Comparison of ENCODE assay signal across 24 cellular contexts in the genomic region with DNA sequence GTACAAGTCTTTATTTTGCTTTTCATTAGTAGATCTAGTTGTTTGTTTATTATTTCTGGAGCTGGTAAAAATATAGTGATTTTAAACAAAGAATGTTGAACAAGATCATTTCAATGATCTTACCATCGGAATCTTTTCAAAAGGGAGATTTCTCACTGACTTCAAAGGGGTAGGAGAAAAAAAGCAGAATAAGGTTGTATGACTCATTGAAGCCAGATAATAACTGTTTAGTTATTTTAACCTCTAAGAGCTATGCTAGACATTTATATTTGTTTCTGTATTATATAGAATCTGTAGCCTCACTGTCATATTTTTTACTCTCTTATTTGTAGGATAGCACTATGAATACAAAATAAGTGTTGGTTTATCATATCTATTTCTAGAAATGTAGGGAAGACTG. TPM values are rescaled to one million over a fixed set of nuclear protein-coding genes. Genes with fewer than 3 reads are reported as not detected.
A peak's percentile ranks its signal among the peaks of the same experiment; 100 is the strongest.
DNase-seq lines count a peak whose midpoint lies in the region; ATAC-seq, FAIRE-seq and TF ChIP-seq lines count a peak whose summit lies in the region.
"Had no signal": no experiment of that assay in that cellular context is flagged by ENCODE, and none has a peak within 500 bp of the region (broad histone marks: within the 10 kb centered on the region; RNA-seq: fewer than 3 reads in every experiment).

No MANE protein-coding gene starts in this region.

- H3K4me3 ChIP-seq in HL-60 (replicated peaks; ENCODE audit: insufficient read depth, low read length) (no peak overlapping the region), brain microvascular endothelial cell (ENCODE audit: low read depth, low read length) (no peak overlapping the region)
- H3K4me3 ChIP-seq: esophagus muscularis mucosa, GM12878, heart left ventricle, thyroid gland had no signal

- H3K27ac Mint-ChIP-seq in activated T-helper 2 cell treated with anti-CD3 and anti-CD28 coated beads, Interferon-gamma antibody, Interleukin-2, Interleukin-4, amounts not matched to agents 10 μg/mL and 5 μg/mL and 100 μg/mL, durations not matched to agents 14 hours and 24 hours and 36 hours, result peak overlapping the region; percentile 50
- peak overlapping the region; percentile 27 to 96 (median 88) for H3K27ac Mint-ChIP-seq in naive thymus-derived CD8-positive, alpha-beta T cell
- H3K27ac Mint-ChIP-seq: brain had no signal

- no peak for FAIRE-seq in GM12891 (lab: Jason Lieb, UNC)
- FAIRE-seq: GM12878, H54, HTR-8/SVneo had no signal

- no peak for TF ChIP-seq POLR2A in GM12891 (IDR thresholded peaks at IDR 0.05; ENCODE audit: low read depth, low read length)

- intact Hi-C loops in activated T-helper 2 cell treated with anti-CD3 and anti-CD28 coated beads, Interferon-gamma antibody, Interleukin-2, Interleukin-4, amounts not matched to agents 10 μg/mL and 5 μg/mL and 100 μg/mL, durations not matched to agents 14 hours and 24 hours and 36 hours (cut with micrococcal nuclease), result no loop called here

- TF ChIP-seq CTCF in HL-60 (IDR thresholded peaks at IDR 0.05; ENCODE audit: insufficient read depth, low read length) (no peak), brain microvascular endothelial cell (IDR thresholded peaks at IDR 0.05; ENCODE audit: low read depth, low read length, missing control alignments) (no peak)

- DNase-seq in activated CD4-positive, CD25-positive, alpha-beta regulatory T cell treated with anti-CD3 and anti-CD28 coated beads, Interleukin-2, amount 50 U/mL, for 72 hours, result no peak
- DNase-seq in HL-60 (ENCODE audit: low read depth in 1 of 2, low spot score in 1 of 2), result no peak
- DNase-seq in activated T-helper 2 cell treated with anti-CD3 and anti-CD28 coated beads, Interferon-gamma antibody, Interleukin-2, Interleukin-4, amounts not matched to agents 10 μg/mL and 5 μg/mL and 100 μg/mL, durations not matched to agents 14 hours and 24 hours and 36 hours (ENCODE audit: low spot score), result no peak
- no peak for DNase-seq in naive thymus-derived CD8-positive, alpha-beta T cell
- DNase-seq in GM12891 (ENCODE audit: insufficient read length, low spot score), result no peak
- no peak for DNase-seq in brain microvascular endothelial cell
- DNase-seq: COR-L47; dermis blood vessel endothelial cell; heart left ventricle; kidney glomerular epithelial cell; NCI-H2081; NCI-H526 treated with DMSO at 0.1 percent for 48 hours; stimulated activated CD4-positive, alpha-beta T cell treated with anti-CD3 and anti-CD28 coated beads, Interleukin-4, amount 100 ng/mL, for 1 hour; stimulated activated CD8-positive, alpha-beta memory T cell treated with anti-CD3 and anti-CD28 coated beads, Interleukin-4, amount 100 ng/mL, for 48 hours; thyroid gland had no signal

- H3K27ac ChIP-seq in HL-60 (replicated peaks) (peak overlapping the region; percentile 50), brain microvascular endothelial cell (no peak overlapping the region)
- H3K27ac ChIP-seq: thyroid gland had no signal

- no peaks in the 10 kb centered on the region for H3K36me3 ChIP-seq in brain microvascular endothelial cell (replicated peaks)
- H3K36me3 ChIP-seq: esophagus muscularis mucosa, heart left ventricle, thyroid gland had no signal

- in situ Hi-C loops in brain microvascular endothelial cell (cut with HindIII; ENCODE audit: low pct_ligation_motif_present, low sequenced_read_pairs), result no loop called here

- no peak overlapping the region for H3K4me3 Mint-ChIP-seq in activated T-helper 2 cell treated with anti-CD3 and anti-CD28 coated beads, Interferon-gamma antibody, Interleukin-2, Interleukin-4, amounts not matched to agents 10 μg/mL and 5 μg/mL and 100 μg/mL, durations not matched to agents 14 hours and 24 hours and 36 hours (ENCODE audit: low read depth)
- H3K4me3 Mint-ChIP-seq in naive thymus-derived CD8-positive, alpha-beta T cell, result peak overlapping the region in 9 of 10 donors; percentile 30 to 80 (median 62)
- H3K4me3 Mint-ChIP-seq: brain had no signal

- no peaks in the 10 kb centered on the region for H3K27me3 Mint-ChIP-seq in activated T-helper 2 cell treated with anti-CD3 and anti-CD28 coated beads, Interferon-gamma antibody, Interleukin-2, Interleukin-4, amounts not matched to agents 10 μg/mL and 5 μg/mL and 100 μg/mL, durations not matched to agents 14 hours and 24 hours and 36 hours (ENCODE audit: low read depth)
- H3K27me3 Mint-ChIP-seq in naive thymus-derived CD8-positive, alpha-beta T cell, result no peaks in the 10 kb centered on the region
- H3K27me3 Mint-ChIP-seq: brain had no signal

- H3K4me1 Mint-ChIP-seq in activated T-helper 2 cell treated with anti-CD3 and anti-CD28 coated beads, Interferon-gamma antibody, Interleukin-2, Interleukin-4, amounts not matched to agents 10 μg/mL and 5 μg/mL and 100 μg/mL, durations not matched to agents 14 hours and 24 hours and 36 hours (ENCODE audit: low read depth), result peaks cover 48% of the 10 kb centered on the region
- H3K4me1 Mint-ChIP-seq in naive thymus-derived CD8-positive, alpha-beta T cell, result peaks cover 31 to 62% (median 60%) of the 10 kb centered on the region in 4 donors
- H3K4me1 Mint-ChIP-seq: brain had no signal

- POLR2A ChIA-PET in naive thymus-derived CD8-positive, alpha-beta T cell (lab: Charles Lee), result interaction anchor here (0.9 to 4.0 kb wide), 5 partner anchors 9 to 73 kb away, joined by 3 to 43 read pairs (median 5); a partner anchor contains a TSS

- H3K27me3 ChIP-seq in HL-60 (ENCODE audit: insufficient read depth, poor library complexity, severe bottlenecking) (no peaks in the 10 kb centered on the region), brain microvascular endothelial cell (replicated peaks) (no peaks in the 10 kb centered on the region)
- H3K27me3 ChIP-seq: esophagus muscularis mucosa, heart left ventricle had no signal

- H3K36me3 Mint-ChIP-seq in activated T-helper 2 cell treated with anti-CD3 and anti-CD28 coated beads, Interferon-gamma antibody, Interleukin-2, Interleukin-4, amounts not matched to agents 10 μg/mL and 5 μg/mL and 100 μg/mL, durations not matched to agents 14 hours and 24 hours and 36 hours (ENCODE audit: low read depth), result peaks cover 61% of the 10 kb centered on the region
- peaks cover 11 to 29% (median 12%) of the 10 kb centered on the region in 3 donors for H3K36me3 Mint-ChIP-seq in naive thymus-derived CD8-positive, alpha-beta T cell

- ATAC-seq in activated CD4-positive, CD25-positive, alpha-beta regulatory T cell treated with anti-CD3 and anti-CD28 coated beads, Interleukin-2, amount 50 U/mL, for 24 hours, result peak; percentile 56 to 81
- peak; percentile 47 to 56 for ATAC-seq in naive thymus-derived CD8-positive, alpha-beta T cell
- ATAC-seq in GM18867 (IDR thresholded peaks at IDR 0.05; ENCODE audit: unreplicated experiment), result no peak
- ATAC-seq: GM12878, Panc1, sciatic nerve had no signal

- peaks cover 27% of the 10 kb centered on the region for H3K9me3 Mint-ChIP-seq in activated T-helper 2 cell treated with anti-CD3 and anti-CD28 coated beads, Interferon-gamma antibody, Interleukin-2, Interleukin-4, amounts not matched to agents 10 μg/mL and 5 μg/mL and 100 μg/mL, durations not matched to agents 14 hours and 24 hours and 36 hours
- H3K9me3 Mint-ChIP-seq in naive thymus-derived CD8-positive, alpha-beta T cell, result peaks cover 0 to 36% (median 14%) of the 10 kb centered on the region in 9 donors

TF ChIP-seq in GM12891, 5 proteins besides CTCF, POLR2A, EP300 and RAD21:
- TF ChIP-seq PAX5 (IDR thresholded peaks at IDR 0.05; ENCODE audit: insufficient read depth, low read length, severe bottlenecking) (no peak), POLR2AphosphoS5 (IDR thresholded peaks at IDR 0.05; ENCODE audit: low read depth, low read length) (no peak), POU2F2 (IDR thresholded peaks at IDR 0.05; ENCODE audit: low read depth, low read length) (no peak)

RNA-seq across cellular contexts. Expression of a gene that starts 8.0 kb away (rescaled TPM):
- total RNA-seq in activated T-helper 2 cell treated with anti-CD3 and anti-CD28 coated beads, Interferon-gamma antibody, Interleukin-2, Interleukin-4, amounts not matched to agents 10 μg/mL and 5 μg/mL and 100 μg/mL, durations not matched to agents 14 hours and 24 hours and 36 hours, result 58.8 and 62.1 TPM in 2 replicates
- 100 to 1,000 TPM; 228 to 240 TPM for total RNA-seq in naive thymus-derived CD8-positive, alpha-beta T cell
- 100 to 1,000 TPM in 1 of 3 donors, 10 to 100 TPM in 2; 59.2 to 127 (median 74.8) TPM for polyA plus RNA-seq in naive thymus-derived CD8-positive, alpha-beta T cell
- polyA plus RNA-seq in GM12891 (2012; ENCODE audit: low read depth, missing spikeins), result 0.05 TPM
